Comparison of ENCODE assay signal across 13 cellular contexts in genomic region chr3:194736277-194736895, GRCh38. TPM values are rescaled to one million over a fixed set of nuclear protein-coding genes. Genes with fewer than 3 reads are reported as not detected.
DNase-seq lines count a peak whose midpoint lies in the region; ATAC-seq, FAIRE-seq and TF ChIP-seq lines count a peak whose summit lies in the region.
"Had no signal": no experiment of that assay in that cellular context is flagged by ENCODE, and none has a peak within 500 bp of the region (broad histone marks: within the 10 kb centered on the region; RNA-seq: fewer than 3 reads in every experiment).

No MANE protein-coding gene starts in this region.

- intact Hi-C loops in left cardiac atrium (cut with DNase I) = no loop called here

- FAIRE-seq in GM12891 (lab: Jason Lieb, UNC) = peak; percentile 76

- DNase-seq in GM12891 (ENCODE audit: insufficient read length, low spot score) (no peak), NOMO-1 (lab: John Stamatoyannopoulos, UW; ENCODE audit: unreplicated experiment in 2 of 2) (peak; percentile 79 to 91), UCSD-AML1 (lab: John Stamatoyannopoulos, UW; ENCODE audit: unreplicated experiment) (peak; percentile 39), left cardiac atrium (no peak), dermis blood vessel endothelial cell (no peak)
- no peak for DNase-seq in activated CD8-positive, alpha-beta T cell treated with anti-CD3 and anti-CD28 coated beads, Interleukin-2, amount 10 ng/mL, durations not matched to agents 7 days and 5 days
- DNase-seq: activated CD4-positive, alpha-beta T cell treated with anti-CD3 and anti-CD28 coated beads, Interleukin-2, amount 10 ng/mL, durations not matched to agents 7 days and 5 days; activated naive CD8-positive, alpha-beta T cell treated with anti-CD3 and anti-CD28 coated beads for 36 hours; NCI-H187; NCI-H510A treated with DMSO at 0.1 percent for 48 hours had no signal

- no peak for TF ChIP-seq POLR2A in GM12891 (IDR thresholded peaks at IDR 0.05; ENCODE audit: low read depth, low read length)

- ATAC-seq in left cardiac atrium (no peak), GM21360 (IDR thresholded peaks at IDR 0.05; ENCODE audit: unreplicated experiment) (no peak)
- ATAC-seq in activated CD8-positive, alpha-beta T cell treated with anti-CD3 and anti-CD28 coated beads, Interleukin-2, amount 10 ng/mL, durations not matched to agents 7 days and 5 days = no peak

- H3K9me3 ChIP-seq in neutrophil = peaks cover 21% of the 10 kb centered on the region
- H3K9me3 ChIP-seq: vagina had no signal

- no peaks in the 10 kb centered on the region for H3K36me3 ChIP-seq in neutrophil
- H3K36me3 ChIP-seq: vagina had no signal

- peak overlapping the region; percentile 85 for H3K27ac ChIP-seq in neutrophil
- H3K27ac ChIP-seq: vagina had no signal

- H3K4me3 ChIP-seq in neutrophil (ENCODE audit: low read depth in 1 of 2, low read length in 1 of 2) = peak overlapping the region in 1 of 2 experiments; percentile 13
- H3K4me3 ChIP-seq: vagina had no signal

- CTCF ChIA-PET in activated CD8-positive, alpha-beta T cell treated with anti-CD3 and anti-CD28 coated beads, Interleukin-2, amount 10 ng/mL, durations not matched to agents 7 days and 5 days (lab: Charles Lee) = interaction anchor here (1.4 kb wide), 1 partner anchor 61 kb away, joined by 3 read pairs; no protein-coding TSS in a partner anchor

- H3K9me3 Mint-ChIP-seq in activated CD8-positive, alpha-beta T cell treated with anti-CD3 and anti-CD28 coated beads, Interleukin-2, amount 10 ng/mL, durations not matched to agents 7 days and 5 days (ENCODE audit: insufficient read depth) = no peaks in the 10 kb centered on the region
- H3K9me3 Mint-ChIP-seq: activated CD4-positive, alpha-beta T cell treated with anti-CD3 and anti-CD28 coated beads, Interleukin-2, amount 10 ng/mL, durations not matched to agents 7 days and 5 days had no signal

- POLR2A ChIA-PET in activated CD8-positive, alpha-beta T cell treated with anti-CD3 and anti-CD28 coated beads, Interleukin-2, amount 10 ng/mL, durations not matched to agents 7 days and 5 days (lab: Charles Lee) = no interaction called here

- no peaks in the 10 kb centered on the region for H3K27me3 ChIP-seq in neutrophil
- H3K27me3 ChIP-seq: vagina had no signal

- peaks cover 7 to 9% of the 10 kb centered on the region in 2 experiments for H3K4me1 ChIP-seq in neutrophil (ENCODE audit: control insufficient read depth in 1 of 2, insufficient read depth in 1 of 2, low read depth in 1 of 2, low read length in 1 of 2)

- no peaks in the 10 kb centered on the region for H3K36me3 Mint-ChIP-seq in activated CD8-positive, alpha-beta T cell treated with anti-CD3 and anti-CD28 coated beads, Interleukin-2, amount 10 ng/mL, durations not matched to agents 7 days and 5 days (ENCODE audit: low read depth)
- H3K36me3 Mint-ChIP-seq: activated naive CD8-positive, alpha-beta T cell treated with anti-CD3 and anti-CD28 coated beads for 36 hours had no signal

- TF ChIP-seq CTCF in neutrophil (IDR thresholded peaks at IDR 0.05) = no peak

- H3K27me3 Mint-ChIP-seq in activated CD8-positive, alpha-beta T cell treated with anti-CD3 and anti-CD28 coated beads, Interleukin-2, amount 10 ng/mL, durations not matched to agents 7 days and 5 days (ENCODE audit: low read depth) = peaks cover 13% of the 10 kb centered on the region

- no peak overlapping the region for H3K27ac Mint-ChIP-seq in activated CD8-positive, alpha-beta T cell treated with anti-CD3 and anti-CD28 coated beads, Interleukin-2, amount 10 ng/mL, durations not matched to agents 7 days and 5 days
- H3K27ac Mint-ChIP-seq: activated CD4-positive, alpha-beta T cell treated with anti-CD3 and anti-CD28 coated beads, Interleukin-2, amount 10 ng/mL, durations not matched to agents 7 days and 5 days; activated naive CD8-positive, alpha-beta T cell treated with anti-CD3 and anti-CD28 coated beads for 36 hours had no signal

- H3K4me3 Mint-ChIP-seq in activated CD8-positive, alpha-beta T cell treated with anti-CD3 and anti-CD28 coated beads, Interleukin-2, amount 10 ng/mL, durations not matched to agents 7 days and 5 days = no peak overlapping the region
- H3K4me3 Mint-ChIP-seq: activated CD4-positive, alpha-beta T cell treated with anti-CD3 and anti-CD28 coated beads, Interleukin-2, amount 10 ng/mL, durations not matched to agents 7 days and 5 days; activated naive CD8-positive, alpha-beta T cell treated with anti-CD3 and anti-CD28 coated beads for 36 hours had no signal

- H3K4me1 Mint-ChIP-seq in activated CD8-positive, alpha-beta T cell treated with anti-CD3 and anti-CD28 coated beads, Interleukin-2, amount 10 ng/mL, durations not matched to agents 7 days and 5 days (ENCODE audit: low read depth) = no peaks in the 10 kb centered on the region
- H3K4me1 Mint-ChIP-seq: activated CD4-positive, alpha-beta T cell treated with anti-CD3 and anti-CD28 coated beads, Interleukin-2, amount 10 ng/mL, durations not matched to agents 7 days and 5 days; activated naive CD8-positive, alpha-beta T cell treated with anti-CD3 and anti-CD28 coated beads for 36 hours had no signal

TF ChIP-seq in GM12891, 5 proteins besides CTCF, POLR2A, EP300 and RAD21:
- TF ChIP-seq PAX5 (IDR thresholded peaks at IDR 0.05; ENCODE audit: insufficient read depth, low read length, severe bottlenecking) (no peak), SPI1 (IDR thresholded peaks at IDR 0.05; ENCODE audit: low read depth, low read length) (peak; percentile 51; the same call in 1 of the 2 replicates)

RNA-seq across cellular contexts. Expression of gene FAM43A, which starts 50.7 kb away (rescaled TPM):
- 4.6 TPM for polyA plus RNA-seq in GM12891 (2012; ENCODE audit: low read depth, missing spikeins)
- 10 to 100 TPM; 10.4 to 15.4 TPM for total RNA-seq in left cardiac atrium
- total RNA-seq in dermis blood vessel endothelial cell = 313 and 423 TPM in 2 replicates
- 1 to 10 TPM; 1.1 to 1.2 TPM for total RNA-seq in activated CD8-positive, alpha-beta T cell treated with anti-CD3 and anti-CD28 coated beads, Interleukin-2, amount 10 ng/mL, durations not matched to agents 7 days and 5 days

Comparison
In these comparisons a context has a peak if more than half of its experiments do, and no peak if none do; other contexts are left out.
1. DNase-seq: peak in NOMO-1 (2 of 2) and UCSD-AML1 (single experiment); none in GM12891 (single experiment), left cardiac atrium (single experiment), dermis blood vessel endothelial cell (single experiment) and activated CD8-positive, alpha-beta T cell treated with anti-CD3 and anti-CD28 coated beads, Interleukin-2, amount 10 ng/mL, durations not matched to agents 7 days and 5 days (single experiment).
2. RNA of gene FAM43A, which starts 50.7 kb away (total RNA-seq): 313 to 423 TPM in dermis blood vessel endothelial cell; 10.4 to 15.4 TPM in left cardiac atrium and 1.1 to 1.2 TPM in activated CD8-positive, alpha-beta T cell treated with anti-CD3 and anti-CD28 coated beads, Interleukin-2, amount 10 ng/mL, durations not matched to agents 7 days and 5 days; every median in the first group is over 10 times any median in the second.